Comparison of ENCODE assay signal across 28 cellular contexts in genomic region chr12:70584332-70584731, GRCh38.
"Had no signal": no experiment of that assay in that cellular context is flagged by ENCODE, and none has a peak within 500 bp of the region (broad histone marks: within the 10 kb centered on the region; RNA-seq: fewer than 3 reads in every experiment).

No MANE protein-coding gene starts in this region.

- H3K27me3 Mint-ChIP-seq: progenitor cell of endocrine pancreas had no signal

- ATAC-seq: psoas muscle; right cardiac atrium; right lobe of liver; stimulated activated effector memory CD8-positive, alpha-beta T cell treated with anti-CD3 and anti-CD28 coated beads, Interleukin-12 subunit alpha, Interleukin-12 subunit beta, amount 100 ng/mL, for 72 hours; stimulated activated naive B cell treated with anti-CD40 and anti-IgM and Interleukin-4, amounts not matched to agents 10 μg/mL and 1 μg/mL and 100 μg/mL, for 72 hours had no signal

- H2AFZ ChIP-seq: neural progenitor cell, parathyroid adenoma had no signal

- H3K36me3 Mint-ChIP-seq: stimulated activated effector memory CD8-positive, alpha-beta T cell treated with anti-CD3 and anti-CD28 coated beads, Interleukin-12 subunit alpha, Interleukin-12 subunit beta, amount 100 ng/mL, for 72 hours; stimulated activated naive B cell treated with anti-CD40 and anti-IgM and Interleukin-4, amounts not matched to agents 10 μg/mL and 1 μg/mL and 100 μg/mL, for 72 hours had no signal

- H3K27me3 ChIP-seq: neural progenitor cell, ovary, right lobe of liver, sigmoid colon, thyroid gland, tibial nerve, upper lobe of left lung, vagina had no signal

- H3K9me3 ChIP-seq: ovary, right lobe of liver, sigmoid colon, thoracic aorta, thyroid gland, upper lobe of left lung, vagina had no signal

- H3K4me1 Mint-ChIP-seq: nephron; neural progenitor cell; stimulated activated effector memory CD8-positive, alpha-beta T cell treated with anti-CD3 and anti-CD28 coated beads, Interleukin-12 subunit alpha, Interleukin-12 subunit beta, amount 100 ng/mL, for 72 hours; stimulated activated naive B cell treated with anti-CD40 and anti-IgM and Interleukin-4, amounts not matched to agents 10 μg/mL and 1 μg/mL and 100 μg/mL, for 72 hours had no signal

- H3K4me2 ChIP-seq: neural progenitor cell had no signal

- H3K4me3 ChIP-seq: neural progenitor cell, ovary, psoas muscle, right lobe of liver, sigmoid colon, stomach, thoracic aorta, thyroid gland, tibial nerve, upper lobe of left lung, vagina had no signal

- H3K27ac Mint-ChIP-seq: nephron; neural progenitor cell; progenitor cell of endocrine pancreas; stimulated activated effector memory CD8-positive, alpha-beta T cell treated with anti-CD3 and anti-CD28 coated beads, Interleukin-12 subunit alpha, Interleukin-12 subunit beta, amount 100 ng/mL, for 72 hours; stimulated activated naive B cell treated with anti-CD40 and anti-IgM and Interleukin-4, amounts not matched to agents 10 μg/mL and 1 μg/mL and 100 μg/mL, for 72 hours; stimulated activated naive CD8-positive, alpha-beta T cell treated with anti-CD3 and anti-CD28 coated beads, Interleukin-15, Interleukin-2, amounts not matched to agents 100 ng/mL and 50 ng/mL, for 24 hours had no signal

- H3K27ac ChIP-seq: neural progenitor cell, ovary, parathyroid adenoma, psoas muscle, right lobe of liver, sigmoid colon, stomach, thoracic aorta, thyroid gland, tibial nerve, upper lobe of left lung, vagina had no signal

- H3K4me1 ChIP-seq: neural progenitor cell, parathyroid adenoma, psoas muscle, right lobe of liver, sigmoid colon, stomach, thyroid gland, tibial nerve, upper lobe of left lung, vagina had no signal

- FAIRE-seq: small intestine, urothelium cell line had no signal

- H3K79me2 ChIP-seq: parathyroid adenoma had no signal

- H3K4me3 Mint-ChIP-seq: nephron; neural progenitor cell; stimulated activated effector memory CD8-positive, alpha-beta T cell treated with anti-CD3 and anti-CD28 coated beads, Interleukin-12 subunit alpha, Interleukin-12 subunit beta, amount 100 ng/mL, for 72 hours; stimulated activated naive B cell treated with anti-CD40 and anti-IgM and Interleukin-4, amounts not matched to agents 10 μg/mL and 1 μg/mL and 100 μg/mL, for 72 hours; stimulated activated naive CD8-positive, alpha-beta T cell treated with anti-CD3 and anti-CD28 coated beads, Interleukin-15, Interleukin-2, amounts not matched to agents 100 ng/mL and 50 ng/mL, for 24 hours had no signal

- H3K36me3 ChIP-seq: neural progenitor cell, ovary, sigmoid colon, stomach, thoracic aorta, thyroid gland, tibial nerve, vagina had no signal

- DNase-seq: occipital lobe; ovary; posterior cingulate gyrus; psoas muscle; right cardiac atrium; right lobe of liver; sigmoid colon; small intestine; stimulated activated CD4-positive, alpha-beta T cell treated with anti-CD3 and anti-CD28 coated beads, Interleukin-15, amount 100 ng/mL, for 24 hours; stimulated activated CD4-positive, alpha-beta T cell treated with anti-CD3 and anti-CD28 coated beads, Interleukin-2, amount 100 ng/mL, for 24 hours; stimulated activated CD4-positive, alpha-beta T cell treated with anti-CD3 and anti-CD28 coated beads, Interleukin-2, amount 100 ng/mL, for 48 hours; stimulated activated CD4-positive, alpha-beta T cell treated with anti-CD3 and anti-CD28 coated beads, Interleukin-4, amount 100 ng/mL, for 24 hours; stimulated activated naive B cell treated with anti-CD40 and anti-IgM and Interleukin-4, amounts not matched to agents 10 μg/mL and 1 μg/mL and 100 μg/mL, for 72 hours; stimulated activated naive CD4-positive, alpha-beta T cell treated with Interleukin-2 at 50 U/mL for 16 hours; stomach; thyroid gland; trophoblast cell; upper lobe of left lung had no signal

- H3K9ac ChIP-seq: neural progenitor cell, parathyroid adenoma had no signal
